Comparison of ENCODE assay signal across 10 cellular contexts in genomic region chr11:68946416-68947090, GRCh38. TPM values are rescaled to one million over a fixed set of nuclear protein-coding genes. Genes with fewer than 3 reads are reported as not detected.
DNase-seq lines count a peak whose midpoint lies in the region; ATAC-seq, FAIRE-seq and TF ChIP-seq lines count a peak whose summit lies in the region.
"Had no signal": no experiment of that assay in that cellular context is flagged by ENCODE, and none has a peak within 500 bp of the region (broad histone marks: within the 10 kb centered on the region; RNA-seq: fewer than 3 reads in every experiment).

No MANE protein-coding gene starts in this region.

- H3K4me1 ChIP-seq in keratinocyte (ENCODE audit: control insufficient read depth, extremely low read depth, insufficient read depth, low read length), result peaks cover 2% of the 10 kb centered on the region

- H3K79me2 ChIP-seq in keratinocyte (ENCODE audit: control insufficient read depth, insufficient read depth, low read length), result no peaks in the 10 kb centered on the region

- H3K9me1 ChIP-seq in keratinocyte (ENCODE audit: control insufficient read depth, extremely low read depth, insufficient read depth, low read length), result no peaks in the 10 kb centered on the region

- dilution Hi-C loops in keratinocyte (cut with MboI; ENCODE audit: extremely low pct_ligation_motif_present, low sequenced_read_pairs), result no loop called here

- H3K27me3 ChIP-seq in bronchial epithelial cell (ENCODE audit: control insufficient read depth, insufficient read depth, low read length) (peaks cover 1% of the 10 kb centered on the region), keratinocyte (ENCODE audit: control insufficient read depth, extremely low read depth, insufficient read depth, low read length) (peaks cover 12% of the 10 kb centered on the region)

- peak overlapping the region; percentile 47 for H3K9ac ChIP-seq in keratinocyte (ENCODE audit: control insufficient read depth, extremely low read depth, insufficient read depth, low read length)

- H3K4me3 ChIP-seq in bronchial epithelial cell (ENCODE audit: low read depth, low read length) (no peak overlapping the region), keratinocyte (ENCODE audit: control insufficient read depth in 2 of 3, extremely low read depth in 1 of 3, insufficient read depth in 2 of 3, low read depth in 1 of 3, low read length in 3 of 3) (no peak overlapping the region)

- H3K27ac ChIP-seq in keratinocyte (ENCODE audit: control insufficient read depth, insufficient read depth, low read length), result no peak overlapping the region

- H4K20me1 ChIP-seq in keratinocyte (ENCODE audit: control insufficient read depth, extremely low read depth, insufficient read depth, low read length), result no peaks in the 10 kb centered on the region

- H2AFZ ChIP-seq in keratinocyte (ENCODE audit: control insufficient read depth, low read length), result no peak overlapping the region

- peak overlapping the region; percentile 2 for H3K4me2 ChIP-seq in keratinocyte (ENCODE audit: control insufficient read depth, extremely low read depth, insufficient read depth, low read depth, low read length)

- no peak for ATAC-seq in GM18861 (IDR thresholded peaks at IDR 0.05; ENCODE audit: unreplicated experiment)
- ATAC-seq: natural killer cell had no signal

- H3K9me3 ChIP-seq in keratinocyte (ENCODE audit: control insufficient read depth, low read depth, low read length), result no peaks in the 10 kb centered on the region

- DNase-seq in HPDE6-E6E7 (ENCODE audit: extremely low spot score) (peak; percentile 66), bronchial epithelial cell (ENCODE audit: low read depth) (peak; percentile 51), keratinocyte (ENCODE audit: low read depth, low spot score) (no peak), superior temporal gyrus (ENCODE audit: extremely low spot score) (peak; percentile 33), HuH-7 (ENCODE audit: low spot score) (no peak), NCI-H748 (lab: John Stamatoyannopoulos, UW; ENCODE audit: unreplicated experiment) (no peak), NCI-H1417 treated with DMSO at 0.1 percent for 48 hours (lab: John Stamatoyannopoulos, UW) (no peak)
- DNase-seq: natural killer cell had no signal

- H3K36me3 ChIP-seq in bronchial epithelial cell (ENCODE audit: control insufficient read depth, insufficient read depth, low read length) (no peaks in the 10 kb centered on the region), keratinocyte (ENCODE audit: control insufficient read depth in 2 of 2, extremely low read depth in 1 of 2, insufficient read depth in 2 of 2, low read length in 2 of 2) (peaks cover 0 to 1% of the 10 kb centered on the region in 2 experiments)

- FAIRE-seq in bronchial epithelial cell (lab: Jason Lieb, UNC) (no peak), keratinocyte (lab: Jason Lieb, UNC) (no peak)

- TF ChIP-seq CTCF in bronchial epithelial cell (IDR thresholded peaks at IDR 0.05; ENCODE audit: insufficient read depth, low read length, severe bottlenecking) (no peak), keratinocyte (optimal IDR thresholded peaks at IDR 0.05 in 1 of 3, IDR thresholded peaks at IDR 0.05 in 1 of 3, conservative IDR thresholded peaks at IDR 0.05 in 1 of 3; ENCODE audit: extremely low read depth in 1 of 3, insufficient read depth in 2 of 3, low read length in 3 of 3) (no peak)

RNA-seq across cellular contexts. Expression of gene MRGPRD, which starts 34.2 kb away (rescaled TPM):
- not detected in 2 replicates for total RNA-seq in bronchial epithelial cell
- not detected in 3 replicates for polyA plus RNA-seq in keratinocyte
- not detected for polyA plus RNA-seq in keratinocyte (2011; ENCODE audit: low read depth)
- not detected in 2 replicates for polyA plus RNA-seq in keratinocyte (2011; cell fraction: cytosol; rRNA removed)
- polyA plus RNA-seq in keratinocyte (2011; cell fraction: nucleus; rRNA removed), result not detected in 2 replicates
- polyA plus RNA-seq in keratinocyte (2012; ENCODE audit: low replicate concordance), result not detected in 2 replicates
- not detected in 3 replicates for polyA minus RNA-seq in keratinocyte
- polyA minus RNA-seq in keratinocyte (2011; cell fraction: cytosol; rRNA and poly(A)+ RNA removed), result not detected
- polyA minus RNA-seq in keratinocyte (2011; cell fraction: nucleus; rRNA and poly(A)+ RNA removed), result not detected in 2 replicates
- total RNA-seq: natural killer cell had no signal
- polyA plus RNA-seq: IgD-negative memory B cell had no signal

RNA-seq across cellular contexts. Expression of gene IGHMBP2, which starts 42.9 kb away (rescaled TPM):
- total RNA-seq in bronchial epithelial cell, result 8.7 and 10.2 TPM in 2 replicates
- polyA plus RNA-seq in keratinocyte, result 6.2 to 10.0 TPM (median 7.3 TPM) in 3 replicates
- polyA plus RNA-seq in keratinocyte (2011; ENCODE audit: low read depth), result 8.5 TPM
- polyA plus RNA-seq in keratinocyte (2011; cell fraction: cytosol; rRNA removed), result 4.2 and 7.1 TPM in 2 replicates
- 21.3 and 27.7 TPM in 2 replicates for polyA plus RNA-seq in keratinocyte (2011; cell fraction: nucleus; rRNA removed)
- 6.8 and 7.4 TPM in 2 replicates for polyA plus RNA-seq in keratinocyte (2012; ENCODE audit: low replicate concordance)
- 8.4 to 19.3 TPM (median 12.9 TPM) in 3 replicates for polyA minus RNA-seq in keratinocyte
- 8.1 TPM for polyA minus RNA-seq in keratinocyte (2011; cell fraction: cytosol; rRNA and poly(A)+ RNA removed)
- 12.2 and 14.3 TPM in 2 replicates for polyA minus RNA-seq in keratinocyte (2011; cell fraction: nucleus; rRNA and poly(A)+ RNA removed)

RNA-seq across cellular contexts. Expression of gene MRPL21, which starts 42.9 kb away (rescaled TPM):
- total RNA-seq in bronchial epithelial cell, result 50.8 and 65.0 TPM in 2 replicates
- 85.8 to 120 TPM (median 115 TPM) in 3 replicates for polyA plus RNA-seq in keratinocyte
- polyA plus RNA-seq in keratinocyte (2011; ENCODE audit: low read depth), result 39.1 TPM
- polyA plus RNA-seq in keratinocyte (2011; cell fraction: cytosol; rRNA removed), result 69.4 and 91.8 TPM in 2 replicates
- polyA plus RNA-seq in keratinocyte (2011; cell fraction: nucleus; rRNA removed), result 38.2 and 40.5 TPM in 2 replicates
- polyA plus RNA-seq in keratinocyte (2012; ENCODE audit: low replicate concordance), result 65.3 and 103 TPM in 2 replicates
- polyA minus RNA-seq in keratinocyte, result 26.2 to 34.7 TPM (median 31.8 TPM) in 3 replicates
- 67.5 TPM for polyA minus RNA-seq in keratinocyte (2011; cell fraction: cytosol; rRNA and poly(A)+ RNA removed)
- 12.7 and 12.9 TPM in 2 replicates for polyA minus RNA-seq in keratinocyte (2011; cell fraction: nucleus; rRNA and poly(A)+ RNA removed)

Comparison
In these comparisons a context has a peak if more than half of its experiments do, and no peak if none do; other contexts are left out.
1. DNase-seq: peak in HPDE6-E6E7 (single experiment), bronchial epithelial cell (single experiment) and superior temporal gyrus (single experiment); none in keratinocyte (single experiment), HuH-7 (single experiment), NCI-H748 (single experiment) and NCI-H1417 treated with DMSO at 0.1 percent for 48 hours (single experiment).